1 cellular context compared by ENCODE assay signal in genomic region chr4:146521543-146522097, GRCh38.
TF ChIP-seq lines count a peak whose summit lies in the region.

Gene SLC10A7 (minus strand): TSS chr4:146521940. CDS start chr4:146521717, 223 bp downstream.

TF ChIP-seq in H1, 55 proteins besides CTCF, POLR2A, EP300 and RAD21:
- peak; percentile 85 for TF ChIP-seq MAFK (IDR thresholded peaks at IDR 0.05; ENCODE audit: low read depth, low read length)
- TF ChIP-seq CREB1 (IDR thresholded peaks at IDR 0.05) = 0 out of 2 replicates have a peak, but pooled peaks have one; percentile 24
- no peak for TF ChIP-seq TEAD4 (IDR thresholded peaks at IDR 0.05; ENCODE audit: low read depth, low read length)
- TF ChIP-seq EGR1 (IDR thresholded peaks at IDR 0.05; ENCODE audit: borderline replicate concordance, low read depth, low read length) = peak; percentile 45; the same call in 1 of the 2 replicates
- TF ChIP-seq GABPA (IDR thresholded peaks at IDR 0.05; ENCODE audit: borderline replicate concordance, insufficient read depth, low read length) = no peak
- no peak for TF ChIP-seq RBBP5 (IDR thresholded peaks at IDR 0.05; ENCODE audit: borderline replicate concordance, low read depth, low read length)
- TF ChIP-seq CTBP2 (IDR thresholded peaks at IDR 0.05; ENCODE audit: borderline replicate concordance, insufficient read depth, insufficient read length, low read length) = no peak
- no peak for TF ChIP-seq GTF2F1 (IDR thresholded peaks at IDR 0.05; ENCODE audit: borderline replicate concordance, low read depth, low read length)
- TF ChIP-seq CBX5 (IDR thresholded peaks at IDR 0.05; ENCODE audit: low read depth, low read length) = no peak
- TF ChIP-seq POU5F1 (IDR thresholded peaks at IDR 0.05; ENCODE audit: low read depth, low read length) = no peak
- TF ChIP-seq CEBPB (IDR thresholded peaks at IDR 0.05; ENCODE audit: low read depth, low read length) = no peak
- no peak for TF ChIP-seq SRF (IDR thresholded peaks at IDR 0.05; ENCODE audit: low read depth, low read length)
- TF ChIP-seq TAF7 (optimal IDR thresholded peaks at IDR 0.05; ENCODE audit: borderline replicate concordance, low read depth, low read length) = no peak
- TF ChIP-seq SIRT6 (IDR thresholded peaks at IDR 0.05; ENCODE audit: low read length) = no peak
- no peak for TF ChIP-seq HDAC6 (IDR thresholded peaks at IDR 0.05; ENCODE audit: low read depth, low read length)
- no peak for TF ChIP-seq CHD2 (IDR thresholded peaks at IDR 0.05; ENCODE audit: low read length)
- TF ChIP-seq NANOG (IDR thresholded peaks at IDR 0.05; ENCODE audit: insufficient read depth, low read depth, low read length, poor library complexity, severe bottlenecking) = no peak
- TF ChIP-seq E2F6 (IDR thresholded peaks at IDR 0.05) = no peak
- TF ChIP-seq TCF12 (IDR thresholded peaks at IDR 0.05; ENCODE audit: low read depth, low read length) = no peak
- no peak for TF ChIP-seq BACH1 (IDR thresholded peaks at IDR 0.05; ENCODE audit: low read length)
- TF ChIP-seq TAF1 (IDR thresholded peaks at IDR 0.05; ENCODE audit: low read depth, low read length) = no peak
- no peak for TF ChIP-seq KDM1A (IDR thresholded peaks at IDR 0.05; ENCODE audit: borderline replicate concordance, low read length)
- peak; percentile 96 for TF ChIP-seq YY1 (IDR thresholded peaks at IDR 0.05; ENCODE audit: low read depth, low read length)
- TF ChIP-seq RXRA (IDR thresholded peaks at IDR 0.05; ENCODE audit: insufficient read depth, low read depth, low read length) = no peak
- TF ChIP-seq SP1 (IDR thresholded peaks at IDR 0.05; ENCODE audit: low read depth, low read length) = peak; percentile 43; the same call in 1 of the 2 replicates
- no peak for TF ChIP-seq NRF1 (IDR thresholded peaks at IDR 0.05; ENCODE audit: low read depth, low read length)
- TF ChIP-seq MAX (IDR thresholded peaks at IDR 0.05) = no peak
- 0 out of 2 replicates have a peak, but pooled peaks have one; percentile 12 for TF ChIP-seq ATF2 (IDR thresholded peaks at IDR 0.05; ENCODE audit: low read length)
- no peak for TF ChIP-seq SP4 (IDR thresholded peaks at IDR 0.05; ENCODE audit: low read length)
- no peak for TF ChIP-seq PHF8 (conservative IDR thresholded peaks at IDR 0.05; ENCODE audit: low read depth, low read length)
- TF ChIP-seq USF2 (IDR thresholded peaks at IDR 0.05; ENCODE audit: low read length) = no peak
- TF ChIP-seq SIN3A (conservative IDR thresholded peaks at IDR 0.05 in 1 of 2, IDR thresholded peaks at IDR 0.05 in 1 of 2; ENCODE audit: low read depth in 1 of 2, low read length in 2 of 2) = peak in 1 of 2 experiments; percentile 68; a peak in 1 of 4 replicates
- TF ChIP-seq KDM4A (IDR thresholded peaks at IDR 0.05; ENCODE audit: low read depth, low read length, severe bottlenecking) = no peak
- no peak for TF ChIP-seq FOSL1 (IDR thresholded peaks at IDR 0.05; ENCODE audit: insufficient read depth, low read depth, low read length)
- TF ChIP-seq EZH2 (IDR thresholded peaks at IDR 0.05; ENCODE audit: low read depth, low read length, severe bottlenecking) = peak; percentile 15
- TF ChIP-seq KDM5A (IDR thresholded peaks at IDR 0.05; ENCODE audit: low read length) = no peak
- TF ChIP-seq SAP30 (IDR thresholded peaks at IDR 0.05; ENCODE audit: insufficient read depth, insufficient replicate concordance, low read length) = no peak
- 0 out of 2 replicates have a peak, but pooled peaks have one; percentile 4 for TF ChIP-seq JUND (IDR thresholded peaks at IDR 0.05; ENCODE audit: low read length)
- no peak for TF ChIP-seq RNF2 (IDR thresholded peaks at IDR 0.05; ENCODE audit: borderline replicate concordance, low read depth, low read length, missing control alignments, poor library complexity, severe bottlenecking)
- no peak for TF ChIP-seq ASH2L (IDR thresholded peaks at IDR 0.05; ENCODE audit: low read length)
- no peak for TF ChIP-seq POLR2AphosphoS5 (IDR thresholded peaks at IDR 0.05; ENCODE audit: low read depth, low read length)
- TF ChIP-seq BRCA1 (IDR thresholded peaks at IDR 0.05; ENCODE audit: low read depth, low read length) = no peak
- no peak for TF ChIP-seq SIX5 (IDR thresholded peaks at IDR 0.05; ENCODE audit: low read depth, low read length)
- no peak for TF ChIP-seq CHD1 (IDR thresholded peaks at IDR 0.05; ENCODE audit: low read depth, low read length)
- TF ChIP-seq SUZ12 (IDR thresholded peaks at IDR 0.05; ENCODE audit: low read length) = no peak
- TF ChIP-seq HDAC2 (IDR thresholded peaks at IDR 0.05; ENCODE audit: borderline replicate concordance in 1 of 2, low read depth in 2 of 2, low read length in 2 of 2) = no peak
- peak; percentile 99 for TF ChIP-seq CHD7 (IDR thresholded peaks at IDR 0.05; ENCODE audit: insufficient replicate concordance, low read length)
